Comparison of ENCODE assay signal across 13 cellular contexts in the genomic region with DNA sequence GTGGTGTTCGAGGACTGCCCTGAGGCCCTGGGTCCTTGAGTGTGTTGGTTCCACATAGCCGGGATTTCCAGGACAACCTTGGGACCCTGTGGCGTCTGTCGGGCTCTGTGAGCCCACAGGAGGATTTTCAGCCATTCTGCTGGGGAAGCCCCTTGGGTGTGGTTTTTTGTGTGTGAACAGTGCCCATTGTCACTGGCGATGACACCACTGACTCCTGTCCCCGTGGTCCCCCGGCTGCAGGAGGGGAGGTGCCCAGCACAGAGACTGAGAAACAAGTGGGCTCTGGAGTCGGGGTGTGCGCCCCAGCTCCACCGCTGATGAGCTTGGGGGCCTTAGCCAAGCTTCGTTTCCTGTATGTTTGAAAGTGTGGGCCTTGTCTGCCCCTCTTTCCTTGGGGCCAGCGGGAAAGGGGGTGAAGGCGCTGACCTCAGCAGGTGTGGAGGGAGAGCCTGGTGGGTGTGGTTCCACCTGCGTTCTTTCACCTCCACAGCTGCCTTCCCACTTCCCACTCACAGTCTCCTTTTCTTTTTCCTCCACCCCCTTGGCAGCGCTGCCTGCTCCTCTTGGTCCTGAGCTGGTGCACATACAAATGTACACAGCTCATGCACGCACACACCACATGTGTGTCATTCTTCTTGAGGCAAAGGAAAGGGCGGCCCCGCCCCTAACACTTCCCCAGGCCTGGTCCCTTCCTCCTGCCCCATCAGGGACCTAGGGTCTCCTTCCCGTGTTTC. TPM values are rescaled to one million over a fixed set of nuclear protein-coding genes. Genes with fewer than 3 reads are reported as not detected.
DNase-seq lines count a peak whose midpoint lies in the region; ATAC-seq and TF ChIP-seq lines count a peak whose summit lies in the region.
"Had no signal": no experiment of that assay in that cellular context is flagged by ENCODE, and none has a peak within 500 bp of the region (broad histone marks: within the 10 kb centered on the region; RNA-seq: fewer than 3 reads in every experiment).

No MANE protein-coding gene starts in this region.

- H3K27me3 ChIP-seq in testis, result no peaks in the 10 kb centered on the region

- WGBS in testis, 2 donors, result 74 to 82% methylated on average over 9 to 19 of the region's 19 CpGs

- H3K36me3 Mint-ChIP-seq in CD14-positive monocyte (peaks cover 34 to 54% of the 10 kb centered on the region in 2 donors), osteocyte (ENCODE audit: unreplicated experiment) (peaks cover 10% of the 10 kb centered on the region)

- POLR2A ChIA-PET in HEK293 (lab: Yijun Ruan, JAX), result no interaction called here

- H3K4me1 ChIP-seq in HEK293 (ENCODE audit: control insufficient read depth, insufficient read depth, low read length) (no peaks in the 10 kb centered on the region), testis (peaks cover 15% of the 10 kb centered on the region)

- intact Hi-C loops in CD14-positive monocyte (cut with micrococcal nuclease) (no loop called here), testis (cut with DNase I; ENCODE audit: low total_unique reads) (no loop called here)

- H3K27ac Mint-ChIP-seq in CD14-positive monocyte, result peak overlapping the region; percentile 11 to 86 (median 76)
- peak overlapping the region; percentile 41 for H3K27ac Mint-ChIP-seq in osteocyte (ENCODE audit: unreplicated experiment)
- H3K27ac Mint-ChIP-seq: activated B cell treated with CpG ODN at 0.5 μM for 24 hours had no signal

- no peaks in the 10 kb centered on the region for H3K9me3 ChIP-seq in HEK293 (ENCODE audit: control insufficient read depth, insufficient read depth, low read depth, low read length)
- no peaks in the 10 kb centered on the region for H3K9me3 ChIP-seq in testis

- TF ChIP-seq POLR2A in testis (IDR thresholded peaks at IDR 0.05), result no peak

- H3K4me3 Mint-ChIP-seq in CD14-positive monocyte, result no peak overlapping the region
- H3K4me3 Mint-ChIP-seq in osteocyte (ENCODE audit: unreplicated experiment), result no peak overlapping the region
- H3K4me3 Mint-ChIP-seq: activated B cell treated with CpG ODN at 0.5 μM for 24 hours, HFFc6 had no signal

- peaks cover 36% of the 10 kb centered on the region for H3K4me1 Mint-ChIP-seq in CD14-positive monocyte
- H3K4me1 Mint-ChIP-seq in osteocyte (ENCODE audit: unreplicated experiment), result peaks cover 6% of the 10 kb centered on the region

- H3K27ac ChIP-seq in HEK293 (ENCODE audit: extremely low read depth, low read depth, low read length) (no peak overlapping the region), testis (no peak overlapping the region)
- H3K27ac ChIP-seq: SK-N-MC had no signal

- H3K4me3 ChIP-seq in HEK293 (ENCODE audit: low read depth, low read length) (no peak overlapping the region), testis (no peak overlapping the region)
- H3K4me3 ChIP-seq: SK-N-MC had no signal

- H3K9me3 Mint-ChIP-seq in CD14-positive monocyte, result no peaks in the 10 kb centered on the region
- no peaks in the 10 kb centered on the region for H3K9me3 Mint-ChIP-seq in osteocyte (ENCODE audit: unreplicated experiment)
- H3K9me3 Mint-ChIP-seq: activated B cell treated with CpG ODN at 0.5 μM for 24 hours, HFFc6 had no signal

- H3K36me3 ChIP-seq in HEK293 (ENCODE audit: control insufficient read depth in 2 of 2, insufficient read depth in 1 of 2, low read length in 2 of 2), result peaks cover 0 to 20% of the 10 kb centered on the region in 2 experiments; a peak in 2 of 3 replicates
- no peaks in the 10 kb centered on the region for H3K36me3 ChIP-seq in testis (ENCODE audit: low read depth, missing control alignments)

- no peak for DNase-seq in CD14-positive monocyte (ENCODE audit: low spot score)
- no peak for DNase-seq in osteocyte (ENCODE audit: extremely low spot score, unreplicated experiment)
- DNase-seq in testis, result no peak
- DNase-seq: activated B cell treated with CpG ODN at 0.5 μM for 24 hours; activated CD8-positive, alpha-beta memory T cell treated with anti-CD3 and anti-CD28 coated beads, Interleukin-2, amount 50 U/mL, for 48 hours; aorta had no signal

- no peak for TF ChIP-seq CTCF in CD14-positive monocyte (IDR thresholded peaks at IDR 0.05)
- TF ChIP-seq CTCF in HEK293 (tag by site-specific recombination; IDR thresholded peaks at IDR 0.05), result no peak
- TF ChIP-seq CTCF in osteocyte (IDR thresholded peaks at IDR 0.05), result no peak
- no peak for TF ChIP-seq CTCF in testis (IDR thresholded peaks at IDR 0.05)

- ATAC-seq in esophagus mucosa (peak; percentile 51), GM21619 (IDR thresholded peaks at IDR 0.05; ENCODE audit: unreplicated experiment) (no peak), GM18517 (IDR thresholded peaks at IDR 0.05; ENCODE audit: unreplicated experiment) (no peak), GM21723 (IDR thresholded peaks at IDR 0.05; ENCODE audit: unreplicated experiment) (no peak)

- H3K27me3 Mint-ChIP-seq in CD14-positive monocyte (ENCODE audit: low read depth in 3 of 3) (peaks cover 0 to 4% (median 0%) of the 10 kb centered on the region in 3 donors), osteocyte (ENCODE audit: unreplicated experiment) (no peaks in the 10 kb centered on the region)
- H3K27me3 Mint-ChIP-seq: activated B cell treated with CpG ODN at 0.5 μM for 24 hours had no signal

- CTCF ChIA-PET in HEK293 (lab: Yijun Ruan, JAX), result interaction anchor here (0.6 to 2.3 kb wide), 2 partner anchors 9 to 91 kb away, joined by 5 to 8 read pairs; no protein-coding TSS in a partner anchor

TF ChIP-seq in HEK293, 187 proteins besides CTCF, POLR2A, EP300 and RAD21 (continues in another document):
- TF ChIP-seq EGR2 (tag by site-specific recombination; IDR thresholded peaks at IDR 0.05; ENCODE audit: low read depth) (peak; percentile 53; the same call in 1 of the 2 replicates), REPIN1 (tag by site-specific recombination; IDR thresholded peaks at IDR 0.05; ENCODE audit: low read depth) (no peak), TCF7L2 (IDR thresholded peaks at IDR 0.05; ENCODE audit: borderline replicate concordance, low read depth, low read length) (no peak), ZNF202 (tag by site-specific recombination; IDR thresholded peaks at IDR 0.05; ENCODE audit: borderline replicate concordance) (no peak), ZNF629 (tag by site-specific recombination; IDR thresholded peaks at IDR 0.05) (no peak), ZFHX2 (tag by site-specific recombination; conservative IDR thresholded peaks at IDR 0.05) (peak; percentile 55), ZNF223 (tag by site-specific recombination; IDR thresholded peaks at IDR 0.05) (no peak)
- TF ChIP-seq, protein P1, sequence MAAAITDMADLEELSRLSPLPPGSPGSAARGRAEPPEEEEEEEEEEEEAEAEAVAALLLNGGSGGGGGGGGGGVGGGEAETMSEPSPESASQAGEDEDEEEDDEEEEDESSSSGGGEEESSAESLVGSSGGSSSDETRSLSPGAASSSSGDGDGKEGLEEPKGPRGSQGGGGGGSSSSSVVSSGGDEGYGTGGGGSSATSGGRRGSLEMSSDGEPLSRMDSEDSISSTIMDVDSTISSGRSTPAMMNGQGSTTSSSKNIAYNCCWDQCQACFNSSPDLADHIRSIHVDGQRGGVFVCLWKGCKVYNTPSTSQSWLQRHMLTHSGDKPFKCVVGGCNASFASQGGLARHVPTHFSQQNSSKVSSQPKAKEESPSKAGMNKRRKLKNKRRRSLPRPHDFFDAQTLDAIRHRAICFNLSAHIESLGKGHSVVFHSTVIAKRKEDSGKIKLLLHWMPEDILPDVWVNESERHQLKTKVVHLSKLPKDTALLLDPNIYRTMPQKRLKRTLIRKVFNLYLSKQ (tag by site-specific recombination; IDR thresholded peaks at IDR 0.05; ENCODE audit: borderline replicate concordance), result no peak
- TF ChIP-seq, protein P2, sequence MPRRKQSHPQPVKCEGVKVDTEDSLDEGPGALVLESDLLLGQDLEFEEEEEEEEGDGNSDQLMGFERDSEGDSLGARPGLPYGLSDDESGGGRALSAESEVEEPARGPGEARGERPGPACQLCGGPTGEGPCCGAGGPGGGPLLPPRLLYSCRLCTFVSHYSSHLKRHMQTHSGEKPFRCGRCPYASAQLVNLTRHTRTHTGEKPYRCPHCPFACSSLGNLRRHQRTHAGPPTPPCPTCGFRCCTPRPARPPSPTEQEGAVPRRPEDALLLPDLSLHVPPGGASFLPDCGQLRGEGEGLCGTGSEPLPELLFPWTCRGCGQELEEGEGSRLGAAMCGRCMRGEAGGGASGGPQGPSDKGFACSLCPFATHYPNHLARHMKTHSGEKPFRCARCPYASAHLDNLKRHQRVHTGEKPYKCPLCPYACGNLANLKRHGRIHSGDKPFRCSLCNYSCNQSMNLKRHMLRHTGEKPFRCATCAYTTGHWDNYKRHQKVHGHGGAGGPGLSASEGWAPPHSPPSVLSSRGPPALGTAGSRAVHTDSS (tag by site-specific recombination; IDR thresholded peaks at IDR 0.05), result no peak
- TF ChIP-seq, protein P3, sequence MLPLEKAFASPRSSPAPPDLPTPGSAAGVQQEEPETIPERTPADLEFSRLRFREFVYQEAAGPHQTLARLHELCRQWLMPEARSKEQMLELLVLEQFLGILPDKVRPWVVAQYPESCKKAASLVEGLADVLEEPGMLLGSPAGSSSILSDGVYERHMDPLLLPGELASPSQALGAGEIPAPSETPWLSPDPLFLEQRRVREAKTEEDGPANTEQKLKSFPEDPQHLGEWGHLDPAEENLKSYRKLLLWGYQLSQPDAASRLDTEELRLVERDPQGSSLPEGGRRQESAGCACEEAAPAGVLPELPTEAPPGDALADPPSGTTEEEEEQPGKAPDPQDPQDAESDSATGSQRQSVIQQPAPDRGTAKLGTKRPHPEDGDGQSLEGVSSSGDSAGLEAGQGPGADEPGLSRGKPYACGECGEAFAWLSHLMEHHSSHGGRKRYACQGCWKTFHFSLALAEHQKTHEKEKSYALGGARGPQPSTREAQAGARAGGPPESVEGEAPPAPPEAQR (tag by site-specific recombination; IDR thresholded peaks at IDR 0.05), result no peak

RNA-seq across cellular contexts. Expression of gene MGRN1, which starts 16.1 kb away (rescaled TPM):
- polyA plus RNA-seq in CD14-positive monocyte (1 to 10 TPM; 3.7 to 4.7 TPM), testis (ENCODE audit: insufficient read depth, low read depth, low replicate concordance) (34.7 TPM)
- total RNA-seq in esophagus mucosa (19.2 TPM), osteocyte (88.0 and 94.6 TPM in 2 replicates), testis (10 to 100 TPM; 89.7 to 91.1 TPM)

RNA-seq across cellular contexts. Expression of gene UBALD1, which starts 26.1 kb away (rescaled TPM):
- polyA plus RNA-seq in CD14-positive monocyte (1 to 10 TPM; 2.2 to 2.8 TPM), testis (ENCODE audit: insufficient read depth, low read depth, low replicate concordance) (33.3 TPM)
- total RNA-seq in esophagus mucosa (12.7 TPM), osteocyte (33.6 and 38.4 TPM in 2 replicates), testis (10 to 100 TPM; 15.9 to 25.0 TPM)

RNA-seq across cellular contexts. Expression of gene NUDT16L1, which starts 52.6 kb away (rescaled TPM):
- polyA plus RNA-seq in CD14-positive monocyte (10 to 100 TPM; 41.1 to 62.7 TPM), testis (ENCODE audit: insufficient read depth, low read depth, low replicate concordance) (34.3 TPM)
- total RNA-seq in esophagus mucosa (24.2 TPM), osteocyte (26.2 and 28.9 TPM in 2 replicates), testis (10 to 100 TPM; 33.6 to 48.6 TPM)
